19 cellular contexts compared by ENCODE assay signal in the genomic region with DNA sequence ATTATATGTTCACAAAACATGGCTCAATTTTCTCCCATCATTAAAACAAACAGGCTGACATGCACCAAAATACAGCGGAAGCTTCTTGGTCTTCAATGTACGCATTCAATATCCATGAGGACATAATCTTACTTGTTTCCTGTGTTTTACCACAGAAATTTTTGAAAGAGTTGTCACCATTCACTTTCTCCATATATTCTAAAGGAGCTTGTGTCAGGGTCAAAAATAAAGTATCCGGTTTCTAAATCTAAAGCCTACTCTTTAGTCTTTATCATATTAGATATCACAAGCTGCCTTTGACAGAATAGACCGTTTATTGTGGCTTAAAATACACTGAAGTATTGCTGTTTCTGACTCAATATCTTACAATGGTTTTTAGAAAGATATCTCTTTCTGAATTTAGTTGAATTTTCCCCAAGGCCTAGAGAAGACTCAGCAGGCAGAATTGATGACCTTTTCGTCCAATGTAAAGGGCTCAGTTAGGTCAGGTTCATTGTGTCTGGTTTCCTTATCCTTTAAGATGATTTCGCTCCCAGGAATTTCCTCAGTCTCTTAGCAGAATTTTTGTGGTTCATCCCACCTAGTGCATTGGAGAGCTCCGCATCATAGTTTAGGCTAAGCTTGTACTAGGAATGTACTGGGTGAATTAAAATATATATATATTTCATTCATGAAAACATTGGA.
A peak's percentile ranks its signal among the peaks of the same experiment; 100 is the strongest.
DNase-seq lines count a peak whose midpoint lies in the region; ATAC-seq and TF ChIP-seq lines count a peak whose summit lies in the region.
"Had no signal": no experiment of that assay in that cellular context is flagged by ENCODE, and none has a peak within 500 bp of the region (broad histone marks: within the 10 kb centered on the region; RNA-seq: fewer than 3 reads in every experiment).

No MANE protein-coding gene starts in this region.

- POLR2A ChIA-PET in PC-3 (lab: Charles Lee; ENCODE audit: unreplicated experiment): no interaction called here

- H3K27ac ChIP-seq in PC-3 (ENCODE audit: low read length): no peak overlapping the region
- H3K27ac ChIP-seq: BLaER1 treated with 17β-estradiol and CSF1 and Interleukin-3, amounts not matched to agents 10 nM and 100 nM; neutrophil had no signal

- no peaks in the 10 kb centered on the region for H3F3A ChIP-seq in PC-3 (ENCODE audit: low read length, unreplicated experiment)

- no peak for TF ChIP-seq CTCF in PC-3 (conservative IDR thresholded peaks at IDR 0.05; ENCODE audit: low read depth, low read length)

- CTCF ChIA-PET in PC-3 (lab: Charles Lee): no interaction called here

- no peak overlapping the region for H3K4me3 ChIP-seq in PC-3 (ENCODE audit: low read length)
- H3K4me3 ChIP-seq: BLaER1 treated with 17β-estradiol and CSF1 and Interleukin-3, amounts not matched to agents 10 nM and 100 nM had no signal

- no peaks in the 10 kb centered on the region for H3K4me1 ChIP-seq in PC-3 (ENCODE audit: insufficient read depth, low read length)
- H3K4me1 ChIP-seq: BLaER1 treated with 17β-estradiol and CSF1 and Interleukin-3, amounts not matched to agents 10 nM and 100 nM had no signal

- intact Hi-C loops in PC-3 (cut with micrococcal nuclease): no loop called here

- BruUV-seq in PC-3 (replicated peaks; lab: Mats Ljungman, UMichigan): no TSS peak

- no peak overlapping the region for H3K4me2 ChIP-seq in PC-3 (ENCODE audit: low read length)
- H3K4me2 ChIP-seq: BLaER1 treated with 17β-estradiol and CSF1 and Interleukin-3, amounts not matched to agents 10 nM and 100 nM had no signal

- H3K79me2 ChIP-seq in PC-3 (ENCODE audit: low read length): no peaks in the 10 kb centered on the region

- DNase-seq in COLO829 (ENCODE audit: low spot score): peak; percentile 26
- DNase-seq in PC-3: peak; percentile 3
- DNase-seq in dedifferentiated amniotic fluid mesenchymal stem cell (ENCODE audit: extremely low spot score): peak; percentile 63
- peak; percentile 97 for DNase-seq in non-pigmented ciliary epithelial cell (ENCODE audit: low read depth)
- DNase-seq in NCI-H1436 treated with DMSO at 0.1 percent for 48 hours (lab: John Stamatoyannopoulos, UW): no peak
- DNase-seq in SKM-1 (lab: John Stamatoyannopoulos, UW; ENCODE audit: unreplicated experiment): no peak
- DNase-seq: activated naive CD4-positive, alpha-beta T cell treated with Interleukin-2 at 50 U/mL for 16 hours; central memory CD4-positive, alpha-beta T cell; DND-41; glutamatergic neuron; Karpas-422; NCI-H1694 treated with DMSO at 0.1 percent for 48 hours; NCI-H510A; OCI-M1 had no signal

- H3K27me3 ChIP-seq in PC-3 (ENCODE audit: low read length): no peaks in the 10 kb centered on the region
- H3K27me3 ChIP-seq: BLaER1 treated with 17β-estradiol and CSF1 and Interleukin-3, amounts not matched to agents 10 nM and 100 nM; neutrophil had no signal

- H3K9me2 ChIP-seq in PC-3 (replicated peaks; ENCODE audit: low read length): no peaks in the 10 kb centered on the region

- no peak overlapping the region for H3K9ac ChIP-seq in PC-3 (ENCODE audit: low read length)
- H3K9ac ChIP-seq: BLaER1 treated with 17β-estradiol and CSF1 and Interleukin-3, amounts not matched to agents 10 nM and 100 nM had no signal

- H3K9me3 ChIP-seq in PC-3 (ENCODE audit: low read length): no peaks in the 10 kb centered on the region
- H3K9me3 ChIP-seq: BLaER1 treated with 17β-estradiol and CSF1 and Interleukin-3, amounts not matched to agents 10 nM and 100 nM; neutrophil had no signal

- ATAC-seq in PC-3 (no peak), GM21381 (IDR thresholded peaks at IDR 0.05; ENCODE audit: unreplicated experiment) (no peak), GM21390 (IDR thresholded peaks at IDR 0.05; ENCODE audit: unreplicated experiment) (no peak)
- ATAC-seq: stimulated activated effector memory CD8-positive, alpha-beta T cell treated with anti-CD3 and anti-CD28 coated beads, Interleukin-12 subunit alpha, Interleukin-12 subunit beta, amount 100 ng/mL, for 72 hours had no signal

- H4K20me1 ChIP-seq in PC-3 (ENCODE audit: low read length): no peaks in the 10 kb centered on the region
- H4K20me1 ChIP-seq: BLaER1 treated with 17β-estradiol and CSF1 and Interleukin-3, amounts not matched to agents 10 nM and 100 nM had no signal

- no peak overlapping the region for H2AFZ ChIP-seq in PC-3 (ENCODE audit: low read length)

- no peaks in the 10 kb centered on the region for H3K36me3 ChIP-seq in PC-3 (ENCODE audit: low read depth, low read length)
- H3K36me3 ChIP-seq: BLaER1 treated with 17β-estradiol and CSF1 and Interleukin-3, amounts not matched to agents 10 nM and 100 nM; neutrophil had no signal

Comparison
In these comparisons a context has a peak if more than half of its experiments do, and no peak if none do; other contexts are left out.
1. DNase-seq: peak in COLO829 (single experiment), PC-3 (single experiment), dedifferentiated amniotic fluid mesenchymal stem cell (single experiment) and non-pigmented ciliary epithelial cell (single experiment); none in NCI-H1436 treated with DMSO at 0.1 percent for 48 hours (single experiment) and SKM-1 (single experiment).